17 cellular contexts compared by ENCODE assay signal in genomic region chr14:64119535-64119934, GRCh38.
DNase-seq lines count a peak whose midpoint lies in the region; ATAC-seq and TF ChIP-seq lines count a peak whose summit lies in the region.
"Had no signal": no experiment of that assay in that cellular context is flagged by ENCODE, and none has a peak within 500 bp of the region (broad histone marks: within the 10 kb centered on the region; RNA-seq: fewer than 3 reads in every experiment).

No MANE protein-coding gene starts in this region.

- no peak overlapping the region for H2AFZ ChIP-seq in mesenchymal stem cell (ENCODE audit: low read depth, low read length)

- H3K9me3 ChIP-seq in mesenchymal stem cell (ENCODE audit: control insufficient read depth, low read length) (no peaks in the 10 kb centered on the region), thyroid gland (no peaks in the 10 kb centered on the region)
- H3K9me3 ChIP-seq: suprapubic skin had no signal

- no peak overlapping the region for H2BK15ac ChIP-seq in mesenchymal stem cell (ENCODE audit: low read depth, poor library complexity, severe bottlenecking)

- no peak overlapping the region for H3K9ac ChIP-seq in mesenchymal stem cell (ENCODE audit: low read length)

- no peak overlapping the region for H2BK120ac ChIP-seq in mesenchymal stem cell (ENCODE audit: low read depth, low read length)

- no peak overlapping the region for H2AK5ac ChIP-seq in mesenchymal stem cell (ENCODE audit: low read length, severe bottlenecking)

- no peak overlapping the region for H4K8ac ChIP-seq in mesenchymal stem cell (ENCODE audit: low read length)

- WGBS in mesenchymal stem cell = 91% methylated on average over 1 of the region's 2 CpGs
- WGBS in thyroid gland, 2 donors = 82 to 90% methylated on average over 2 of the region's 2 CpGs

- peak; percentile 80 to 81 for ATAC-seq in activated T-cell treated with anti-CD3 and anti-CD28 coated beads, Interleukin-2, amount 50 U/mL, for 72 hours (replicated peaks in 1 of 2)
- ATAC-seq in HG02884 (IDR thresholded peaks at IDR 0.05; ENCODE audit: unreplicated experiment) = no peak
- ATAC-seq: HepG2, sciatic nerve had no signal

- no peak for TF ChIP-seq CTCF in thyroid gland (IDR thresholded peaks at IDR 0.05)

- H3K27me3 ChIP-seq in mesenchymal stem cell (ENCODE audit: control insufficient read depth in 1 of 2, insufficient read depth in 1 of 2, low read length in 2 of 2) (no peaks in the 10 kb centered on the region), thyroid gland (no peaks in the 10 kb centered on the region)
- H3K27me3 ChIP-seq: suprapubic skin had no signal

- H3K18ac ChIP-seq in mesenchymal stem cell (ENCODE audit: low read depth in 1 of 2, low read length in 2 of 2) = no peak overlapping the region

- peak overlapping the region; percentile 25 for H3K27ac Mint-ChIP-seq in activated T-cell treated with anti-CD3 and anti-CD28 coated beads, Interleukin-2, amount 50 U/mL, for 72 hours
- H3K27ac Mint-ChIP-seq: activated naive CD8-positive, alpha-beta T cell treated with anti-CD3 and anti-CD28 coated beads for 36 hours had no signal

- H3K36me3 ChIP-seq in mesenchymal stem cell (ENCODE audit: control insufficient read depth in 1 of 2, insufficient read depth in 2 of 2, low read depth in 1 of 2, low read length in 2 of 2) = peaks cover 0 to 18% of the 10 kb centered on the region in 2 experiments
- peaks cover 13 to 36% of the 10 kb centered on the region in 2 donors for H3K36me3 ChIP-seq in thyroid gland

- no peak overlapping the region for H2BK5ac ChIP-seq in mesenchymal stem cell (ENCODE audit: low read depth, low read length, poor library complexity, severe bottlenecking)

- H3K4ac ChIP-seq in mesenchymal stem cell (ENCODE audit: low read depth in 1 of 2, low read length in 2 of 2) = no peak overlapping the region

- no peak overlapping the region for H4K91ac ChIP-seq in mesenchymal stem cell (ENCODE audit: low read length)

- H3K4me3 Mint-ChIP-seq in activated T-cell treated with anti-CD3 and anti-CD28 coated beads, Interleukin-2, amount 50 U/mL, for 72 hours = peak overlapping the region; percentile 2 to 15
- H3K4me3 Mint-ChIP-seq: activated naive CD8-positive, alpha-beta T cell treated with anti-CD3 and anti-CD28 coated beads for 36 hours had no signal

- H3K14ac ChIP-seq in mesenchymal stem cell (ENCODE audit: low read length in 2 of 2) = no peak overlapping the region

- TF ChIP-seq POLR2A in thyroid gland (IDR thresholded peaks at IDR 0.05) = no peak

- no peaks in the 10 kb centered on the region for H3K9me3 Mint-ChIP-seq in activated T-cell treated with anti-CD3 and anti-CD28 coated beads, Interleukin-2, amount 50 U/mL, for 72 hours
- H3K9me3 Mint-ChIP-seq: activated naive CD8-positive, alpha-beta T cell treated with anti-CD3 and anti-CD28 coated beads for 36 hours had no signal

- H3K4me1 Mint-ChIP-seq in activated T-cell treated with anti-CD3 and anti-CD28 coated beads, Interleukin-2, amount 50 U/mL, for 72 hours (ENCODE audit: low read depth) = peaks cover 14% of the 10 kb centered on the region
- H3K4me1 Mint-ChIP-seq: activated naive CD8-positive, alpha-beta T cell treated with anti-CD3 and anti-CD28 coated beads for 36 hours had no signal

- H2BK12ac ChIP-seq in mesenchymal stem cell (ENCODE audit: low read length in 2 of 2) = no peak overlapping the region

- no peak overlapping the region for H3K4me2 ChIP-seq in mesenchymal stem cell (ENCODE audit: low read length, poor library complexity, severe bottlenecking)

- no peak overlapping the region for H3K23ac ChIP-seq in mesenchymal stem cell (ENCODE audit: low read length in 2 of 2)

- H3K4me3 ChIP-seq in mesenchymal stem cell (ENCODE audit: insufficient read depth in 1 of 2, low read depth in 1 of 2, low read length in 2 of 2) (no peak overlapping the region), thyroid gland (replicated peaks in 1 of 3) (no peak overlapping the region)
- H3K4me3 ChIP-seq: suprapubic skin had no signal

- peak in 1 of 2 donors; percentile 11 for DNase-seq in activated T-cell treated with anti-CD3 and anti-CD28 coated beads, Interleukin-2, amount 50 U/mL, for 72 hours
- no peak for DNase-seq in activated T-cell treated with anti-CD3 and anti-CD28 coated beads, Interleukin-2, amount 50 U/mL, for 1 hour
- DNase-seq in astrocyte of the hippocampus (ENCODE audit: low read depth, low spot score) = peak; percentile 27
- DNase-seq in mesenchymal stem cell = no peak
- no peak for DNase-seq in thyroid gland
- DNase-seq in activated CD4-positive, CD25-positive, alpha-beta regulatory T cell treated with anti-CD3 and anti-CD28 coated beads, Interleukin-2, amount 50 U/mL, for 72 hours = no peak
- no peak for DNase-seq in COLO829 (ENCODE audit: low spot score)
- DNase-seq: activated CD4-positive, alpha-beta T cell treated with anti-CD3 and anti-CD28 coated beads for 48 hours; activated naive CD8-positive, alpha-beta T cell treated with anti-CD3 and anti-CD28 coated beads for 36 hours; C1 segment of cervical spinal cord; NCI-H1436 treated with DMSO at 0.1 percent for 48 hours; NCI-H2171 treated with DMSO at 0.1 percent for 48 hours; occipital lobe had no signal

- no peaks in the 10 kb centered on the region for H3K79me1 ChIP-seq in mesenchymal stem cell (replicated peaks; ENCODE audit: low read length, poor library complexity, severe bottlenecking)

- H3K27me3 Mint-ChIP-seq in activated T-cell treated with anti-CD3 and anti-CD28 coated beads, Interleukin-2, amount 50 U/mL, for 72 hours (ENCODE audit: low read depth) = no peaks in the 10 kb centered on the region
- H3K27me3 Mint-ChIP-seq: activated naive CD8-positive, alpha-beta T cell treated with anti-CD3 and anti-CD28 coated beads for 36 hours had no signal

- H3K4me1 ChIP-seq in mesenchymal stem cell (ENCODE audit: control insufficient read depth, insufficient read depth, low read depth, low read length) = peaks cover 4% of the 10 kb centered on the region
- H3K4me1 ChIP-seq in thyroid gland = peaks cover 39 to 48% of the 10 kb centered on the region in 2 donors

- H3K27ac ChIP-seq in mesenchymal stem cell (ENCODE audit: low read length, poor library complexity, severe bottlenecking) (peak overlapping the region; percentile 89), thyroid gland (peak overlapping the region in 2 of 3 donors; percentile 92 to 94)
- H3K27ac ChIP-seq: suprapubic skin had no signal

- H3K36me3 Mint-ChIP-seq in activated T-cell treated with anti-CD3 and anti-CD28 coated beads, Interleukin-2, amount 50 U/mL, for 72 hours (ENCODE audit: insufficient read depth in 2 of 2) = peaks cover 2 to 5% of the 10 kb centered on the region in 2 donors

- intact Hi-C loops in thyroid gland (cut with DNase I) = no loop called here
